ENCODE assay signal across 1 cellular context in the genomic region with DNA sequence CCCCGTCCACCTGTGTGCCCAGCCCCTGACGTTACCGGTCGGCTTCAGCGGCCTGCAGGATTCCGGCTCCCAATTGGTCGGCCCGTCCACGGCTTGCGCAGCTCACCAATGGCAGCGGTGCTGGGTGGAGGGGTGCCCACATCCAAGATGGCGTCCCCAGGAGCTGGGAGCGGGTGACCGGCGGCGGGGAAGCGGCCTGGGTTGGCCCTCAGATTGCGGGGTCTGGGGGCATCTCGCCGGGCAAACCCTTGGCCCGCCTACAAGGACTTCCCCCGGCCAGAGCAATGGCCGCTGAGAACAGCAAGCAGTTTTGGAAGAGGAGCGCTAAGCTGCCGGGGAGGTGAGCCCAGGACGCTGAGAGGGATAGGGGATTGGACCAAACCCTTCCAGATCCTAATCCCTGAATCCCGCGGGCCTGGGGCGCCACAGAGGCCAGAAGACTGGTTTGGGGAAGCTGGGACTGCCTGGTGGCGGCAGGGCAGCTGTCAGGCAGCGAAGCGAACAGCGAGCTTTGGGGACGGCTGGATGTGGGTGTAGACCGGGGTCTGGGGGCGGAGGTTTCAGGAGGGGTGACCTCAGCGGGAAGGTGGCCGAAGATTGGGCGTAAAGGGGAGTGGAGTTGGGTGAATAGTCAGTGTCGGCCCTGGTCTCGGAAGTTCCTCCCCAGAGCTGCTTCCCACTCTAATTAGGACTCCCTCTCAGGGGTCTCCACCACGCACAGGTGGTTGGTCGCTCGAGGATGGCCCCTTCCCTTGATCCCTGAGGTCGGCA.
TF ChIP-seq lines count a peak whose summit lies in the region.

A gene with protein sequence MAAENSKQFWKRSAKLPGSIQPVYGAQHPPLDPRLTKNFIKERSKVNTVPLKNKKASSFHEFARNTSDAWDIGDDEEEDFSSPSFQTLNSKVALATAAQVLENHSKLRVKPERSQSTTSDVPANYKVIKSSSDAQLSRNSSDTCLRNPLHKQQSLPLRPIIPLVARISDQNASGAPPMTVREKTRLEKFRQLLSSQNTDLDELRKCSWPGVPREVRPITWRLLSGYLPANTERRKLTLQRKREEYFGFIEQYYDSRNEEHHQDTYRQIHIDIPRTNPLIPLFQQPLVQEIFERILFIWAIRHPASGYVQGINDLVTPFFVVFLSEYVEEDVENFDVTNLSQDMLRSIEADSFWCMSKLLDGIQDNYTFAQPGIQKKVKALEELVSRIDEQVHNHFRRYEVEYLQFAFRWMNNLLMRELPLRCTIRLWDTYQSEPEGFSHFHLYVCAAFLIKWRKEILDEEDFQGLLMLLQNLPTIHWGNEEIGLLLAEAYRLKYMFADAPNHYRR (plus strand): TSS at position 139 of the 771 bp plus-strand sequence. CDS start 146 bp downstream, at position 285.
Gene TMEM217, minus strand, starts transcription at position 511 of the 771 bp plus-strand sequence. CDS start 39,114 bp downstream, outside the sequence.

TF ChIP-seq in K562, 482 proteins besides CTCF, POLR2A, EP300 and RAD21 (continued from another document and continues in another):
- TF ChIP-seq, protein P1, sequence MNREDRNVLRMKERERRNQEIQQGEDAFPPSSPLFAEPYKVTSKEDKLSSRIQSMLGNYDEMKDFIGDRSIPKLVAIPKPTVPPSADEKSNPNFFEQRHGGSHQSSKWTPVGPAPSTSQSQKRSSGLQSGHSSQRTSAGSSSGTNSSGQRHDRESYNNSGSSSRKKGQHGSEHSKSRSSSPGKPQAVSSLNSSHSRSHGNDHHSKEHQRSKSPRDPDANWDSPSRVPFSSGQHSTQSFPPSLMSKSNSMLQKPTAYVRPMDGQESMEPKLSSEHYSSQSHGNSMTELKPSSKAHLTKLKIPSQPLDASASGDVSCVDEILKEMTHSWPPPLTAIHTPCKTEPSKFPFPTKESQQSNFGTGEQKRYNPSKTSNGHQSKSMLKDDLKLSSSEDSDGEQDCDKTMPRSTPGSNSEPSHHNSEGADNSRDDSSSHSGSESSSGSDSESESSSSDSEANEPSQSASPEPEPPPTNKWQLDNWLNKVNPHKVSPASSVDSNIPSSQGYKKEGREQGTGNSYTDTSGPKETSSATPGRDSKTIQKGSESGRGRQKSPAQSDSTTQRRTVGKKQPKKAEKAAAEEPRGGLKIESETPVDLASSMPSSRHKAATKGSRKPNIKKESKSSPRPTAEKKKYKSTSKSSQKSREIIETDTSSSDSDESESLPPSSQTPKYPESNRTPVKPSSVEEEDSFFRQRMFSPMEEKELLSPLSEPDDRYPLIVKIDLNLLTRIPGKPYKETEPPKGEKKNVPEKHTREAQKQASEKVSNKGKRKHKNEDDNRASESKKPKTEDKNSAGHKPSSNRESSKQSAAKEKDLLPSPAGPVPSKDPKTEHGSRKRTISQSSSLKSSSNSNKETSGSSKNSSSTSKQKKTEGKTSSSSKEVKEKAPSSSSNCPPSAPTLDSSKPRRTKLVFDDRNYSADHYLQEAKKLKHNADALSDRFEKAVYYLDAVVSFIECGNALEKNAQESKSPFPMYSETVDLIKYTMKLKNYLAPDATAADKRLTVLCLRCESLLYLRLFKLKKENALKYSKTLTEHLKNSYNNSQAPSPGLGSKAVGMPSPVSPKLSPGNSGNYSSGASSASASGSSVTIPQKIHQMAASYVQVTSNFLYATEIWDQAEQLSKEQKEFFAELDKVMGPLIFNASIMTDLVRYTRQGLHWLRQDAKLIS (CRISPR knock-in tag; IDR thresholded peaks at IDR 0.05), result peak; percentile 95
- TF ChIP-seq GTF2E2 (tag; IDR thresholded peaks at IDR 0.05), result peak; percentile 95; the same call in 1 of the 2 replicates
- peak; percentile 66; the same call in 1 of the 2 replicates for TF ChIP-seq PML (IDR thresholded peaks at IDR 0.05; ENCODE audit: low read length)
- peak; percentile 87 for TF ChIP-seq GABPB1 (CRISPR knock-in tag; IDR thresholded peaks at IDR 0.05)
- 0 out of 2 replicates have a peak, but pooled peaks have one; percentile 4 for TF ChIP-seq NFE2 (IDR thresholded peaks at IDR 0.05; ENCODE audit: low read depth)
- TF ChIP-seq GTF2F1 (IDR thresholded peaks at IDR 0.05; ENCODE audit: low read depth, low read length), result no peak
- TF ChIP-seq, protein P2, sequence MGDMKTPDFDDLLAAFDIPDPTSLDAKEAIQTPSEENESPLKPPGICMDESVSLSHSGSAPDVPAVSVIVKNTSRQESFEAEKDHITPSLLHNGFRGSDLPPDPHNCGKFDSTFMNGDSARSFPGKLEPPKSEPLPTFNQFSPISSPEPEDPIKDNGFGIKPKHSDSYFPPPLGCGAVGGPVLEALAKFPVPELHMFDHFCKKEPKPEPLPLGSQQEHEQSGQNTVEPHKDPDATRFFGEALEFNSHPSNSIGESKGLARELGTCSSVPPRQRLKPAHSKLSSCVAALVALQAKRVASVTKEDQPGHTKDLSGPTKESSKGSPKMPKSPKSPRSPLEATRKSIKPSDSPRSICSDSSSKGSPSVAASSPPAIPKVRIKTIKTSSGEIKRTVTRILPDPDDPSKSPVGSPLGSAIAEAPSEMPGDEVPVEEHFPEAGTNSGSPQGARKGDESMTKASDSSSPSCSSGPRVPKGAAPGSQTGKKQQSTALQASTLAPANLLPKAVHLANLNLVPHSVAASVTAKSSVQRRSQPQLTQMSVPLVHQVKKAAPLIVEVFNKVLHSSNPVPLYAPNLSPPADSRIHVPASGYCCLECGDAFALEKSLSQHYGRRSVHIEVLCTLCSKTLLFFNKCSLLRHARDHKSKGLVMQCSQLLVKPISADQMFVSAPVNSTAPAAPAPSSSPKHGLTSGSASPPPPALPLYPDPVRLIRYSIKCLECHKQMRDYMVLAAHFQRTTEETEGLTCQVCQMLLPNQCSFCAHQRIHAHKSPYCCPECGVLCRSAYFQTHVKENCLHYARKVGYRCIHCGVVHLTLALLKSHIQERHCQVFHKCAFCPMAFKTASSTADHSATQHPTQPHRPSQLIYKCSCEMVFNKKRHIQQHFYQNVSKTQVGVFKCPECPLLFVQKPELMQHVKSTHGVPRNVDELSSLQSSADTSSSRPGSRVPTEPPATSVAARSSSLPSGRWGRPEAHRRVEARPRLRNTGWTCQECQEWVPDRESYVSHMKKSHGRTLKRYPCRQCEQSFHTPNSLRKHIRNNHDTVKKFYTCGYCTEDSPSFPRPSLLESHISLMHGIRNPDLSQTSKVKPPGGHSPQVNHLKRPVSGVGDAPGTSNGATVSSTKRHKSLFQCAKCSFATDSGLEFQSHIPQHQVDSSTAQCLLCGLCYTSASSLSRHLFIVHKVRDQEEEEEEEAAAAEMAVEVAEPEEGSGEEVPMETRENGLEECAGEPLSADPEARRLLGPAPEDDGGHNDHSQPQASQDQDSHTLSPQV (IDR thresholded peaks at IDR 0.05), result 0 out of 2 replicates have a peak, but pooled peaks have one; percentile 73
- no peak for TF ChIP-seq SREBF2 (CRISPR knock-in tag; IDR thresholded peaks at IDR 0.05)
- TF ChIP-seq HNRNPLL (IDR thresholded peaks at IDR 0.05; ENCODE audit: low read depth, low read length, poor library complexity, severe bottlenecking), result peak; percentile 64
- TF ChIP-seq CBFA2T3 (IDR thresholded peaks at IDR 0.05), result peak; percentile 28
- TF ChIP-seq, protein P3, sequence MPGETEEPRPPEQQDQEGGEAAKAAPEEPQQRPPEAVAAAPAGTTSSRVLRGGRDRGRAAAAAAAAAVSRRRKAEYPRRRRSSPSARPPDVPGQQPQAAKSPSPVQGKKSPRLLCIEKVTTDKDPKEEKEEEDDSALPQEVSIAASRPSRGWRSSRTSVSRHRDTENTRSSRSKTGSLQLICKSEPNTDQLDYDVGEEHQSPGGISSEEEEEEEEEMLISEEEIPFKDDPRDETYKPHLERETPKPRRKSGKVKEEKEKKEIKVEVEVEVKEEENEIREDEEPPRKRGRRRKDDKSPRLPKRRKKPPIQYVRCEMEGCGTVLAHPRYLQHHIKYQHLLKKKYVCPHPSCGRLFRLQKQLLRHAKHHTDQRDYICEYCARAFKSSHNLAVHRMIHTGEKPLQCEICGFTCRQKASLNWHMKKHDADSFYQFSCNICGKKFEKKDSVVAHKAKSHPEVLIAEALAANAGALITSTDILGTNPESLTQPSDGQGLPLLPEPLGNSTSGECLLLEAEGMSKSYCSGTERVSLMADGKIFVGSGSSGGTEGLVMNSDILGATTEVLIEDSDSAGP (CRISPR knock-in tag; IDR thresholded peaks at IDR 0.05), result peak; percentile 67; the same call in 1 of the 2 replicates
- no peak for TF ChIP-seq ZFP30 (CRISPR knock-in tag; IDR thresholded peaks at IDR 0.05; ENCODE audit: borderline replicate concordance)
- peak; percentile 47; the same call in 1 of the 2 replicates for TF ChIP-seq SMAD4 (CRISPR knock-in tag; conservative IDR thresholded peaks at IDR 0.05)
- TF ChIP-seq SNIP1 (IDR thresholded peaks at IDR 0.05; ENCODE audit: low read depth), result no peak; the same call in 1 of the 2 replicates
- peak; percentile 45; the same call in 1 of the 2 replicates for TF ChIP-seq GMEB1 (CRISPR knock-in tag; IDR thresholded peaks at IDR 0.05)
- TF ChIP-seq POLR2AphosphoS2 (IDR thresholded peaks at IDR 0.05; ENCODE audit: low read length), result peak; percentile 24; the same call in 1 of the 2 replicates
- TF ChIP-seq HDAC2 (IDR thresholded peaks at IDR 0.05), result peak; percentile 45; the same call in 1 of the 2 replicates
- TF ChIP-seq ZNF79 (CRISPR knock-in tag; IDR thresholded peaks at IDR 0.05; ENCODE audit: low read depth), result no peak
- TF ChIP-seq ZC3H4 (CRISPR knock-in tag; IDR thresholded peaks at IDR 0.05; ENCODE audit: borderline replicate concordance), result peak; percentile 84; the same call in 1 of the 2 replicates
- peak; percentile 94 for TF ChIP-seq XRCC5 (IDR thresholded peaks at IDR 0.05; ENCODE audit: low read depth, low read length)
- TF ChIP-seq EGR1 (conservative IDR thresholded peaks at IDR 0.05), result peak; percentile 98
- TF ChIP-seq ETV1 (tag; conservative IDR thresholded peaks at IDR 0.05; ENCODE audit: low read depth), result no peak
- TF ChIP-seq, protein P4, sequence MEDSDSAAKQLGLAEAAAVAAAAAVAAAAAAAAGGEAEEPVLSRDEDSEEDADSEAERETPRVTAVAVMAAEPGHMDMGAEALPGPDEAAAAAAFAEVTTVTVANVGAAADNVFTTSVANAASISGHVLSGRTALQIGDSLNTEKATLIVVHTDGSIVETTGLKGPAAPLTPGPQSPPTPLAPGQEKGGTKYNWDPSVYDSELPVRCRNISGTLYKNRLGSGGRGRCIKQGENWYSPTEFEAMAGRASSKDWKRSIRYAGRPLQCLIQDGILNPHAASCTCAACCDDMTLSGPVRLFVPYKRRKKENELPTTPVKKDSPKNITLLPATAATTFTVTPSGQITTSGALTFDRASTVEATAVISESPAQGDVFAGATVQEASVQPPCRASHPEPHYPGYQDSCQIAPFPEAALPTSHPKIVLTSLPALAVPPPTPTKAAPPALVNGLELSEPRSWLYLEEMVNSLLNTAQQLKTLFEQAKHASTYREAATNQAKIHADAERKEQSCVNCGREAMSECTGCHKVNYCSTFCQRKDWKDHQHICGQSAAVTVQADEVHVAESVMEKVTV (CRISPR knock-in tag; IDR thresholded peaks at IDR 0.05), result peak; percentile 47; the same call in 1 of the 2 replicates
- TF ChIP-seq FIP1L1 (IDR thresholded peaks at IDR 0.05; ENCODE audit: low read depth, low read length, poor library complexity, severe bottlenecking), result peak; percentile 92
- no peak; the same call in 1 of the 2 replicates for TF ChIP-seq E2F3 (CRISPR knock-in tag; IDR thresholded peaks at IDR 0.05)
- TF ChIP-seq ZSCAN29 (IDR thresholded peaks at IDR 0.05), result peak; percentile 71; the same call in 1 of the 2 replicates
- TF ChIP-seq, protein P5, sequence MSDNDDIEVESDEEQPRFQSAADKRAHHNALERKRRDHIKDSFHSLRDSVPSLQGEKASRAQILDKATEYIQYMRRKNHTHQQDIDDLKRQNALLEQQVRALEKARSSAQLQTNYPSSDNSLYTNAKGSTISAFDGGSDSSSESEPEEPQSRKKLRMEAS (CRISPR knock-in tag; IDR thresholded peaks at IDR 0.05), result peak; percentile 59; the same call in 1 of the 2 replicates
- TF ChIP-seq HMGXB4 (CRISPR knock-in tag; IDR thresholded peaks at IDR 0.05), result peak; percentile 81
- TF ChIP-seq, protein P6, sequence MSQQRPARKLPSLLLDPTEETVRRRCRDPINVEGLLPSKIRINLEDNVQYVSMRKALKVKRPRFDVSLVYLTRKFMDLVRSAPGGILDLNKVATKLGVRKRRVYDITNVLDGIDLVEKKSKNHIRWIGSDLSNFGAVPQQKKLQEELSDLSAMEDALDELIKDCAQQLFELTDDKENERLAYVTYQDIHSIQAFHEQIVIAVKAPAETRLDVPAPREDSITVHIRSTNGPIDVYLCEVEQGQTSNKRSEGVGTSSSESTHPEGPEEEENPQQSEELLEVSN (IDR thresholded peaks at IDR 0.05; ENCODE audit: borderline replicate concordance in 1 of 2, extremely low read depth in 1 of 2, insufficient read depth in 1 of 2, insufficient read length in 1 of 2, low read depth in 1 of 2, low read length in 1 of 2, poor library complexity in 1 of 2, severe bottlenecking in 1 of 2), result peak in 1 of 2 experiments; percentile 24
- peak; percentile 45; the same call in 1 of the 2 replicates for TF ChIP-seq NR2C1 (IDR thresholded peaks at IDR 0.05)
- TF ChIP-seq NR2C1 (tag; IDR thresholded peaks at IDR 0.05), result peak; percentile 58
- 0 out of 2 replicates have a peak, but pooled peaks have one; percentile 16 for TF ChIP-seq MEF2D (tag; conservative IDR thresholded peaks at IDR 0.05; ENCODE audit: low read depth)
